15 cellular contexts compared by ENCODE assay signal in genomic region chr2:7915302-7916200, GRCh38.
A peak's percentile ranks its signal among the peaks of the same experiment; 100 is the strongest.
DNase-seq lines count a peak whose midpoint lies in the region; ATAC-seq and TF ChIP-seq lines count a peak whose summit lies in the region.
"Had no signal": no experiment of that assay in that cellular context is flagged by ENCODE, and none has a peak within 500 bp of the region (broad histone marks: within the 10 kb centered on the region; RNA-seq: fewer than 3 reads in every experiment).

No MANE protein-coding gene starts in this region.

- no peaks in the 10 kb centered on the region for H3K9me3 ChIP-seq in Loucy (ENCODE audit: insufficient read depth, low read depth, low read length)
- H3K9me3 ChIP-seq in esophagus muscularis mucosa: no peaks in the 10 kb centered on the region
- H3K9me3 ChIP-seq in trophoblast cell (ENCODE audit: insufficient read depth, low read depth, low read length): no peaks in the 10 kb centered on the region
- H3K9me3 ChIP-seq: Caco-2, esophagus squamous epithelium had no signal

- no peak overlapping the region for H3K14ac ChIP-seq in trophoblast cell (ENCODE audit: low read length)

- no peak overlapping the region for H2BK120ac ChIP-seq in trophoblast cell (ENCODE audit: insufficient read depth, low read length, poor library complexity)

- no peaks in the 10 kb centered on the region for H4K20me1 ChIP-seq in Loucy (ENCODE audit: insufficient read depth, low read length, poor library complexity, severe bottlenecking)

- H3K9ac ChIP-seq in Loucy (ENCODE audit: low read depth, low read length, poor library complexity, severe bottlenecking): no peak overlapping the region
- H3K9ac ChIP-seq in trophoblast cell (ENCODE audit: low read length): no peak overlapping the region

- no peaks in the 10 kb centered on the region for H3K79me1 ChIP-seq in trophoblast cell (ENCODE audit: low read length)

- intact Hi-C loops in esophagus muscularis mucosa (cut with DNase I) (no loop called here), sciatic nerve (cut with DNase I) (no loop called here)

- H3K18ac ChIP-seq in trophoblast cell (ENCODE audit: low read length): no peak overlapping the region

- H2AK5ac ChIP-seq in trophoblast cell (ENCODE audit: low read length): no peak overlapping the region

- TF ChIP-seq CTCF in Loucy (conservative IDR thresholded peaks at IDR 0.05; ENCODE audit: low read length): no peak
- TF ChIP-seq CTCF in esophagus muscularis mucosa (IDR thresholded peaks at IDR 0.05): no peak
- no peak for TF ChIP-seq CTCF in GM13976 (IDR thresholded peaks at IDR 0.05; ENCODE audit: borderline replicate concordance, control extremely low read depth, extremely low read depth, insufficient read depth, missing control alignments)

- no peak for TF ChIP-seq EP300 in esophagus muscularis mucosa (IDR thresholded peaks at IDR 0.05)

- no peaks in the 10 kb centered on the region for H3K9me2 ChIP-seq in Loucy (replicated peaks; ENCODE audit: low read depth, low read length)

- H3K4me1 ChIP-seq in Loucy (ENCODE audit: insufficient read depth, low read length, poor library complexity, severe bottlenecking): peaks cover 23% of the 10 kb centered on the region
- no peaks in the 10 kb centered on the region for H3K4me1 ChIP-seq in esophagus muscularis mucosa
- no peaks in the 10 kb centered on the region for H3K4me1 ChIP-seq in trophoblast cell (ENCODE audit: control insufficient read depth in 1 of 2, insufficient read depth in 2 of 2, low read length in 2 of 2)
- H3K4me1 ChIP-seq: Caco-2, esophagus squamous epithelium, SJCRH30 had no signal

- H3K27me3 ChIP-seq in Loucy (ENCODE audit: insufficient read depth, low read length, poor library complexity, severe bottlenecking) (no peaks in the 10 kb centered on the region), esophagus muscularis mucosa (no peaks in the 10 kb centered on the region), trophoblast cell (ENCODE audit: insufficient read depth, low read length) (no peaks in the 10 kb centered on the region)
- H3K27me3 ChIP-seq: esophagus squamous epithelium, SJCRH30 had no signal

- H3K79me2 ChIP-seq in Loucy (ENCODE audit: insufficient read depth, low read length) (no peaks in the 10 kb centered on the region), trophoblast cell (ENCODE audit: control insufficient read depth, insufficient read depth, low read length, poor library complexity) (no peaks in the 10 kb centered on the region)

- in situ Hi-C loops in GM13976 (cut with MboI; ENCODE audit: low sequenced_read_pairs, unreplicated experiment): no loop called here

- no peak overlapping the region for H4K91ac ChIP-seq in trophoblast cell (ENCODE audit: low read depth, low read length)

- no peaks in the 10 kb centered on the region for H3K36me3 ChIP-seq in Loucy (ENCODE audit: insufficient read depth, low read length)
- H3K36me3 ChIP-seq in esophagus muscularis mucosa: no peaks in the 10 kb centered on the region
- H3K36me3 ChIP-seq in trophoblast cell (ENCODE audit: control insufficient read depth in 1 of 2, insufficient read depth in 2 of 2, low read length in 2 of 2): no peaks in the 10 kb centered on the region
- H3K36me3 ChIP-seq: esophagus squamous epithelium, SJCRH30 had no signal

- H2BK5ac ChIP-seq in trophoblast cell (ENCODE audit: low read depth, low read length, poor library complexity): no peak overlapping the region

- TF ChIP-seq POLR2A in esophagus muscularis mucosa (IDR thresholded peaks at IDR 0.05; ENCODE audit: low read depth): no peak

- H2BK12ac ChIP-seq in trophoblast cell (ENCODE audit: low read length): no peak overlapping the region

- H4K12ac ChIP-seq in trophoblast cell (ENCODE audit: low read depth, low read length): no peak overlapping the region

- WGBS in esophagus muscularis mucosa: 79% methylated on average over 15 of the region's 15 CpGs
- WGBS in trophoblast cell (ENCODE audit: extremely low coverage, insufficient coverage, insufficient read length): no CpG with 5 or more reads among the region's 15 CpGs

- H2AFZ ChIP-seq in Loucy (ENCODE audit: low read length) (peak overlapping the region; percentile 34; the same call in 1 of the 2 replicates), trophoblast cell (ENCODE audit: insufficient read depth, low read length, poor library complexity) (no peak overlapping the region)

- H3K4ac ChIP-seq in trophoblast cell (ENCODE audit: low read depth, low read length): no peak overlapping the region

- no peak overlapping the region for H4K8ac ChIP-seq in trophoblast cell (ENCODE audit: low read depth, low read length)

- no peak overlapping the region for H3K23ac ChIP-seq in trophoblast cell (ENCODE audit: low read length)

- H3F3A ChIP-seq in Loucy (ENCODE audit: low read depth): 0 out of 2 replicates have a peak, but pooled peaks cover 5% of the 10 kb centered on the region

- H3K4me2 ChIP-seq in Loucy (ENCODE audit: low read depth, low read length, poor library complexity, severe bottlenecking) (no peak overlapping the region), trophoblast cell (ENCODE audit: low read length) (no peak overlapping the region)

- peak; percentile 83 for ATAC-seq in sciatic nerve
- ATAC-seq in HG03571 (IDR thresholded peaks at IDR 0.05; ENCODE audit: unreplicated experiment): no peak

- H3K27ac ChIP-seq in esophagus muscularis mucosa (replicated peaks in 1 of 4) (no peak overlapping the region), trophoblast cell (ENCODE audit: low read depth, low read length) (no peak overlapping the region)
- H3K27ac ChIP-seq: esophagus squamous epithelium, SJCRH30 had no signal

- peak; percentile 28 for DNase-seq in COLO829 (ENCODE audit: low spot score)
- peak; percentile 57 for DNase-seq in esophagus muscularis mucosa (ENCODE audit: extremely low spot score)
- no peak for DNase-seq in sciatic nerve (ENCODE audit: low spot score)
- DNase-seq in NCI-H1048 (lab: John Stamatoyannopoulos, UW): no peak
- no peak for DNase-seq in GM13976 (ENCODE audit: low spot score)
- no peak for DNase-seq in trophoblast cell
- DNase-seq: activated naive CD4-positive, alpha-beta T cell treated with anti-CD3 and anti-CD28 coated beads, Interleukin-2, amount 10 ng/mL, durations not matched to agents 7 days and 5 days; Caco-2; esophagus squamous epithelium; immature natural killer cell; NCI-H1694; NCI-H526 treated with DMSO at 0.1 percent for 48 hours; SJCRH30 had no signal

- no peak overlapping the region for H3K4me3 ChIP-seq in Loucy (ENCODE audit: low read length, poor library complexity, severe bottlenecking)
- H3K4me3 ChIP-seq in esophagus muscularis mucosa: peak overlapping the region in 2 of 4 donors; percentile 27 to 40
- no peak overlapping the region for H3K4me3 ChIP-seq in trophoblast cell (ENCODE audit: low read depth, low read length)
- H3K4me3 ChIP-seq: esophagus squamous epithelium, SJCRH30 had no signal

Comparison
In these comparisons a context has a peak if more than half of its experiments do, and no peak if none do; other contexts are left out.
1. DNase-seq: peak in COLO829 (single experiment) and esophagus muscularis mucosa (single experiment); none in sciatic nerve (single experiment), NCI-H1048 (single experiment), GM13976 (single experiment) and trophoblast cell (0 of 2).